31 cellular contexts compared by ENCODE assay signal in the genomic region with DNA sequence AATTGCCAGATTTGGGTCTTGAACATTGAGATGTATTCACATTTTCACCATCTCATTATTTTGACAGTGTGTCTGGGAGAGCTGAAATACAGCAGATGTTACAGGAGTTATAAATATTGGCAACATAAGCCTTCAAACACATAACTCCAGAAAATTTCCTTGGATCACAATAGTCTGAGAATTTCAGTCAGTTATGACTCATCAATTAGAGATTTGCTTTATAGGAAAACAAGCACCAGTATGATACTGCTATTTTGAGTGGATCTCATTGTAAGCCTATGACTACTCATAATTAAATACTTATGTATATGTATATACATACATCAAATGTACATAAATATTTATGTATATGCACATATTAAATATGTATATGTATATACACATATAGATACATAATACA.
A peak's percentile ranks its signal among the peaks of the same experiment; 100 is the strongest.
DNase-seq lines count a peak whose midpoint lies in the region; ATAC-seq, FAIRE-seq and TF ChIP-seq lines count a peak whose summit lies in the region.
"Had no signal": no experiment of that assay in that cellular context is flagged by ENCODE, and none has a peak within 500 bp of the region (broad histone marks: within the 10 kb centered on the region; RNA-seq: fewer than 3 reads in every experiment).

No MANE protein-coding gene starts in this region.

- FAIRE-seq in GM12891 (lab: Jason Lieb, UNC) = no peak
- FAIRE-seq: GM18507, small intestine had no signal

- TF ChIP-seq EP300 in SK-N-SH (IDR thresholded peaks at IDR 0.05; ENCODE audit: borderline replicate concordance in 1 of 2, low read depth in 1 of 2, low read length in 1 of 2) = no peak

- peak overlapping the region in 1 of 2 experiments; percentile 44; a peak in 2 of 4 replicates for H3K27ac ChIP-seq in SK-N-SH (ENCODE audit: low read depth in 2 of 2, low read length in 1 of 2)
- H3K27ac ChIP-seq: SK-N-MC, stomach, tibial artery had no signal

- H3K79me2 ChIP-seq in SK-N-SH (ENCODE audit: insufficient read depth) = no peaks in the 10 kb centered on the region

- no peaks in the 10 kb centered on the region for H3K9me3 ChIP-seq in SK-N-SH
- H3K9me3 ChIP-seq: stomach, tibial artery had no signal

- peaks cover 6% of the 10 kb centered on the region for H3F3A ChIP-seq in SK-N-SH (replicated peaks; ENCODE audit: insufficient read depth)

- no peaks in the 10 kb centered on the region for H3K36me3 Mint-ChIP-seq in T-cell
- H3K36me3 Mint-ChIP-seq: activated CD4-positive, alpha-beta memory T cell treated with anti-CD3 and anti-CD28 coated beads for 36 hours; activated naive CD8-positive, alpha-beta T cell; CD8-positive, alpha-beta T cell had no signal

- no peak overlapping the region for H3K4me3 ChIP-seq in SK-N-SH (ENCODE audit: low read depth in 2 of 2, low read length in 1 of 2)
- H3K4me3 ChIP-seq: SK-N-MC, stomach, tibial artery had no signal

- ATAC-seq in T-cell (replicated peaks in 1 of 4) = no peak
- ATAC-seq: CD8-positive, alpha-beta T cell; natural killer cell had no signal

- H3K36me3 ChIP-seq in SK-N-SH (replicated peaks in 1 of 2; ENCODE audit: control insufficient read depth in 1 of 2, insufficient read depth in 2 of 2, low read length in 1 of 2) = no peaks in the 10 kb centered on the region
- H3K36me3 ChIP-seq: stomach, tibial artery had no signal

- no peak overlapping the region for H2AFZ ChIP-seq in SK-N-SH (ENCODE audit: low read depth)

- no peak for TF ChIP-seq POLR2A in GM12891 (IDR thresholded peaks at IDR 0.05; ENCODE audit: low read depth, low read length)

- no peaks in the 10 kb centered on the region for H3K27me3 ChIP-seq in SK-N-SH (ENCODE audit: insufficient read depth)
- H3K27me3 ChIP-seq: stomach, tibial artery had no signal

- no peak overlapping the region for H3K27ac Mint-ChIP-seq in T-cell
- H3K27ac Mint-ChIP-seq: activated CD4-positive, alpha-beta memory T cell treated with anti-CD3 and anti-CD28 coated beads for 36 hours; activated naive CD8-positive, alpha-beta T cell; activated T-helper 2 cell treated with anti-CD3 and anti-CD28 coated beads, Interferon-gamma antibody, Interleukin-2, Interleukin-4, amounts not matched to agents 10 μg/mL and 5 μg/mL and 100 μg/mL, durations not matched to agents 14 hours and 24 hours and 36 hours; CD8-positive, alpha-beta T cell; natural killer cell had no signal

- H3K9me2 ChIP-seq in SK-N-SH = no peaks in the 10 kb centered on the region

- no peak overlapping the region for H3K9ac ChIP-seq in SK-N-SH

- DNase-seq in NCI-H2171 treated with DMSO at 0.1 percent for 48 hours (lab: John Stamatoyannopoulos, UW) (peak; percentile 3), NCI-H2171 (lab: John Stamatoyannopoulos, UW) (no peak), SK-N-SH (no peak), fibroblast of gingiva (ENCODE audit: low read depth) (peak; percentile 30), superior temporal gyrus (ENCODE audit: extremely low spot score) (peak; percentile 52), activated gamma-delta T cell treated with Interleukin-2 at 50 U/mL for 16 hours (no peak), GM12891 (ENCODE audit: insufficient read length, low spot score) (no peak), T-cell (no peak)
- DNase-seq: 8988T; activated CD4-positive, alpha-beta memory T cell treated with anti-CD3 and anti-CD28 coated beads for 36 hours; activated CD4-positive, CD25-positive, alpha-beta regulatory T cell treated with anti-CD3 and anti-CD28 coated beads, Interleukin-2, amount 50 U/mL, for 72 hours; activated CD8-positive, alpha-beta memory T cell treated with anti-CD3 and anti-CD28 coated beads, Interleukin-2, amount 50 U/mL, for 4 hours; aorta; CD8-positive, alpha-beta T cell; cerebellar nuclear complex; DMS153; IMR-90; natural killer cell; NCI-H1092; NCI-H187 treated with DMSO at 0.1 percent for 48 hours; NCI-H748 treated with DMSO at 0.1 percent for 48 hours; RPMI8226; small intestine; stimulated activated CD4-positive, alpha-beta T cell treated with anti-CD3 and anti-CD28 coated beads, Interleukin-1b, Interleukin-23, amount 100 ng/mL, for 48 hours; stomach; T-helper 2 cell; tibial artery had no signal

- H3K27me3 Mint-ChIP-seq in T-cell = no peaks in the 10 kb centered on the region
- H3K27me3 Mint-ChIP-seq: activated CD4-positive, alpha-beta memory T cell treated with anti-CD3 and anti-CD28 coated beads for 36 hours; activated naive CD8-positive, alpha-beta T cell had no signal

- H4K20me1 ChIP-seq in SK-N-SH (ENCODE audit: insufficient read depth) = no peaks in the 10 kb centered on the region

- H3K4me1 ChIP-seq in SK-N-SH (ENCODE audit: control insufficient read depth in 1 of 2, insufficient read depth in 2 of 2, low read depth in 1 of 2, low read length in 1 of 2) = no peaks in the 10 kb centered on the region; a peak in 1 of 4 replicates
- H3K4me1 ChIP-seq: stomach, tibial artery had no signal

- peaks cover 18 to 23% (median 20%) of the 10 kb centered on the region in 3 donors for H3K9me3 Mint-ChIP-seq in T-cell

- CTCF ChIA-PET in SK-N-SH (lab: Yijun Ruan, JAX) = no interaction called here
- CTCF ChIA-PET in T-cell (lab: Charles Lee) = no interaction called here

- no peak for TF ChIP-seq CTCF in SK-N-SH (IDR thresholded peaks at IDR 0.05)

- no peaks in the 10 kb centered on the region for H3K4me1 Mint-ChIP-seq in T-cell
- H3K4me1 Mint-ChIP-seq: natural killer cell had no signal

- POLR2A ChIA-PET in SK-N-SH (lab: Yijun Ruan, JAX) (no interaction called here), T-cell (lab: Charles Lee) (no interaction called here)

- TF ChIP-seq RAD21 in SK-N-SH (IDR thresholded peaks at IDR 0.05; ENCODE audit: low read length) = no peak

- H3K4me3 Mint-ChIP-seq in T-cell = no peak overlapping the region
- H3K4me3 Mint-ChIP-seq: activated CD4-positive, alpha-beta memory T cell treated with anti-CD3 and anti-CD28 coated beads for 36 hours; activated naive CD8-positive, alpha-beta T cell; CD8-positive, alpha-beta T cell; natural killer cell had no signal

- no peak overlapping the region for H3K4me2 ChIP-seq in SK-N-SH

TF ChIP-seq in SK-N-SH, 30 proteins besides CTCF, POLR2A, EP300 and RAD21 (continues in another document):
- TF ChIP-seq SIN3A (IDR thresholded peaks at IDR 0.05; ENCODE audit: borderline replicate concordance, low read depth, low read length) = no peak
- TF ChIP-seq TCF12 (IDR thresholded peaks at IDR 0.05) = peak; percentile 59
- 0 out of 2 replicates have a peak, but pooled peaks have one; percentile 9 for TF ChIP-seq JUND (IDR thresholded peaks at IDR 0.05)
- no peak for TF ChIP-seq FOXM1 (IDR thresholded peaks at IDR 0.05; ENCODE audit: low read depth)
- no peak for TF ChIP-seq NRF1 (IDR thresholded peaks at IDR 0.05; ENCODE audit: low read depth, low read length)
- no peak for TF ChIP-seq FOXJ3 (CRISPR knock-in tag; IDR thresholded peaks at IDR 0.05)
- TF ChIP-seq FOSL2 (IDR thresholded peaks at IDR 0.05; ENCODE audit: borderline replicate concordance, low read depth) = peak; percentile 23; the same call in 1 of the 2 replicates
- TF ChIP-seq GABPA (IDR thresholded peaks at IDR 0.05; ENCODE audit: low read depth) = no peak
- TF ChIP-seq, protein P1, sequence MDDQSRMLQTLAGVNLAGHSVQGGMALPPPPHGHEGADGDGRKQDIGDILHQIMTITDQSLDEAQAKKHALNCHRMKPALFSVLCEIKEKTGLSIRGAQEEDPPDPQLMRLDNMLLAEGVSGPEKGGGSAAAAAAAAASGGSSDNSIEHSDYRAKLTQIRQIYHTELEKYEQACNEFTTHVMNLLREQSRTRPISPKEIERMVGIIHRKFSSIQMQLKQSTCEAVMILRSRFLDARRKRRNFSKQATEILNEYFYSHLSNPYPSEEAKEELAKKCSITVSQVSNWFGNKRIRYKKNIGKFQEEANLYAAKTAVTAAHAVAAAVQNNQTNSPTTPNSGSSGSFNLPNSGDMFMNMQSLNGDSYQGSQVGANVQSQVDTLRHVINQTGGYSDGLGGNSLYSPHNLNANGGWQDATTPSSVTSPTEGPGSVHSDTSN (IDR thresholded peaks at IDR 0.05) = peak; percentile 40; the same call in 1 of the 2 replicates
- TF ChIP-seq YY1 (IDR thresholded peaks at IDR 0.05; ENCODE audit: low read depth) = no peak
- no peak for TF ChIP-seq GATA2 (CRISPR knock-in tag; IDR thresholded peaks at IDR 0.05)
- TF ChIP-seq SMC3 (IDR thresholded peaks at IDR 0.05; ENCODE audit: low read depth, low read length) = no peak
- TF ChIP-seq POLR2AphosphoS5 (IDR thresholded peaks at IDR 0.05; ENCODE audit: low read depth, low read length) = no peak

TF ChIP-seq in GM12891, 5 proteins besides CTCF, POLR2A, EP300 and RAD21:
- TF ChIP-seq POU2F2 (IDR thresholded peaks at IDR 0.05; ENCODE audit: low read depth, low read length) (no peak), POLR2AphosphoS5 (IDR thresholded peaks at IDR 0.05; ENCODE audit: low read depth, low read length) (no peak), SPI1 (IDR thresholded peaks at IDR 0.05; ENCODE audit: low read depth, low read length) (no peak), TAF1 (IDR thresholded peaks at IDR 0.05; ENCODE audit: low read depth, low read length) (no peak)

Comparison
In these comparisons a context has a peak if more than half of its experiments do, and no peak if none do; other contexts are left out.
1. DNase-seq: peak in NCI-H2171 treated with DMSO at 0.1 percent for 48 hours (single experiment), fibroblast of gingiva (single experiment) and superior temporal gyrus (single experiment); none in NCI-H2171 (single experiment), SK-N-SH (single experiment), activated gamma-delta T cell treated with Interleukin-2 at 50 U/mL for 16 hours (single experiment), GM12891 (single experiment) and T-cell (0 of 34).